ENCODE assay signal across 8 cellular contexts in the genomic region with DNA sequence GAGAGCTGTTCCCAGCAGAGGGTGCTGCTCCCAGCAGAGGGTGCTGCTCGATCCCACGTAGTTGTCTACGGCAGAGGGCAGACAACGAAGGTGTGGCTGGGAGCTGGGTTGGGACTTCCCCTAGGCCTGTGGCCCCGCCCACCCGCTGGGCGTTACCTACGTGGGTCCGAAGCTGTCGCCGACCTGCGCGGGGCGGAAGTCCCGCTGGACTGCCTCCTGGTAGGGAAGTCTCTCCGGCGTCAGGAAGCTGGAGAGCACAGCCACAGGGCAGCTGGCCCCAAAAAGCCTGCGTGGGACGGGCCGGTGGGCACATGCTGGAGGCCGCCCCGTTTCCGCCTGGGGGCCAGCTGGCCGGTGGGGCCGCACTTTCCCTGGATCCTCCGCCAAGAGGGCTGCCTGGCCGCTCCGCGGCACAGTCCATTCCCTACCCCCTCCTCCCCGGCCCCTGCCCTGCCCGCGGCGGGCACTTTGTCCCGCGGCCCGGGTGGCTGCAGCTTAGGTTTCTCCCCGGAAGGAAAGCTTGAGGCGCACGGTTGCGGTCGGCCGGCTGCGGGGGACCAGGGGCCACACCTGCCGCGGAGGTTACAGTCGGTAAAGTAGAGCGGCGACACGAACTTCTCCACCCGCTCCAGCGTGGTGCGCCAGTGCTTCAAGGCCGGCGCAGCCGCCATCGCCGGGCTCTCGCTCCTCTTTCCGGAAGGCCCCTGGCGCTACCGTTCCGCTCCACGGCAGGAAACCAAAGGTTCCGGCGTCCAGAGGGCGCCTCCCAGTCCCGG.
A peak's percentile ranks its signal among the peaks of the same experiment; 100 is the strongest.
DNase-seq lines count a peak whose midpoint lies in the region; ATAC-seq lines count a peak whose summit lies in the region.

A gene (minus strand): TSS at position 695 of the 776 bp plus-strand sequence. CDS start 24 bp downstream, at position 671.

- ATAC-seq in GM19043 (IDR thresholded peaks at IDR 0.05; ENCODE audit: low read depth, unreplicated experiment), result peak; percentile 93
- peak; percentile 75 for ATAC-seq in HG03378 (IDR thresholded peaks at IDR 0.05; ENCODE audit: unreplicated experiment)
- peak; percentile 91 to 93 for ATAC-seq in activated CD4-positive, CD25-positive, alpha-beta regulatory T cell treated with anti-CD3 and anti-CD28 coated beads, Interleukin-2, amount 50 U/mL, for 24 hours

- DNase-seq in Ammon's horn (ENCODE audit: low spot score) (peak; percentile 96), NCI-H446 treated with DMSO at 0.1 percent for 48 hours (lab: John Stamatoyannopoulos, UW) (peak; percentile 73), cerebellar cortex (ENCODE audit: low spot score) (peak; percentile 96), islet precursor cell (peak; percentile 99)
- DNase-seq in stimulated activated CD4-positive, alpha-beta T cell treated with anti-CD3 and anti-CD28 coated beads, Interleukin-12 subunit alpha, Interleukin-12 subunit beta, amount 100 ng/mL, for 48 hours (ENCODE audit: low read depth in 2 of 3, low spot score in 1 of 3), result peak; percentile 90 to 94 (median 90)

Comparison
In these comparisons a context has a peak if more than half of its experiments do, and no peak if none do; other contexts are left out.
1. Peak in every context shown above with its lines: DNase-seq and ATAC-seq.